ENCODE assay signal across 8 cellular contexts in the genomic region with DNA sequence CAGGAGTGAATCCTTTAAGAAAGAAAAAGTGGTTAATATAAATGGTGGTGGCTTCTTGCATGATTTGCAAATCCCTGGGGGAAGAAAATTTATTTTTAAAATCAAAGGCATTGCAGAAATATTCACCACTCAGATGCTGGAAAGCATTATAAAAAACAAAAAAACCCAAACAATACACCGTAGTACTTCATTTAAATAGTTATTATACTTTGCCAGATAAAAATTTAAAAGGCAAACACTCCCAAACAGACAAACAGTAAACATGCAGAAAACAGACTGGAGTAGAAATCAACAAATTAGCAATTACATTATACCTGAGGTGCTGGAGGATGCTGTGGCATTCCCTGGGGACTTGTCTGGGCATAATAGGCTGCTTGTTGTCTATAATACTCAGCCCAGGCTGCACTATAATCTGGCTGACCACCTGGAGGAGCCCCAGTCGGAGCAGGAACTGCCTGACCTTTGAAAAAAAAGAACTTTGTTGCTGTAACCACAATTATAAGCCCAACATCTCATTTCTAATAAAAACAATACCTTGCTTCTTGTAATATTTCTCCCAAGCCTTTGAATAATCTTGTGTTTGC. TPM values are rescaled to one million over a fixed set of nuclear protein-coding genes. Genes with fewer than 3 reads are reported as not detected.
DNase-seq lines count a peak whose midpoint lies in the region; ATAC-seq lines count a peak whose summit lies in the region.

No MANE protein-coding gene starts in this region.

- DNase-seq in AG08395 (ENCODE audit: low spot score) (peak; percentile 13), RPMI7951 (ENCODE audit: low read depth) (peak; percentile 26), glomerular visceral epithelial cell (ENCODE audit: extremely low spot score) (peak; percentile 25), activated gamma-delta T cell (lab: John Stamatoyannopoulos, UW) (no peak), NK-92 (lab: John Stamatoyannopoulos, UW; ENCODE audit: unreplicated experiment) (no peak), MV-4-11 (lab: John Stamatoyannopoulos, UW) (no peak)

- ATAC-seq in GM18907 (IDR thresholded peaks at IDR 0.05; ENCODE audit: unreplicated experiment) (peak; percentile 41), HG03175 (IDR thresholded peaks at IDR 0.05; ENCODE audit: unreplicated experiment) (no peak)

RNA-seq across cellular contexts. Expression of gene FUBP1, which starts 29.9 kb away (rescaled TPM):
- 72.6 and 80.1 TPM in 2 replicates for total RNA-seq in RPMI7951 (2014; rRNA removed; shearing (Covaris generic))

RNA-seq across cellular contexts. Expression of gene DNAJB4, which starts 55.8 kb away (rescaled TPM):
- total RNA-seq in RPMI7951 (2014; rRNA removed; shearing (Covaris generic)): 40.1 and 53.8 TPM in 2 replicates

Comparison
In these comparisons a context has a peak if more than half of its experiments do, and no peak if none do; other contexts are left out.
1. DNase-seq: peak in AG08395 (single experiment), RPMI7951 (single experiment) and glomerular visceral epithelial cell (single experiment); none in activated gamma-delta T cell (single experiment), NK-92 (single experiment) and MV-4-11 (single experiment).